Comparison of ENCODE assay signal across 10 cellular contexts in the genomic region with DNA sequence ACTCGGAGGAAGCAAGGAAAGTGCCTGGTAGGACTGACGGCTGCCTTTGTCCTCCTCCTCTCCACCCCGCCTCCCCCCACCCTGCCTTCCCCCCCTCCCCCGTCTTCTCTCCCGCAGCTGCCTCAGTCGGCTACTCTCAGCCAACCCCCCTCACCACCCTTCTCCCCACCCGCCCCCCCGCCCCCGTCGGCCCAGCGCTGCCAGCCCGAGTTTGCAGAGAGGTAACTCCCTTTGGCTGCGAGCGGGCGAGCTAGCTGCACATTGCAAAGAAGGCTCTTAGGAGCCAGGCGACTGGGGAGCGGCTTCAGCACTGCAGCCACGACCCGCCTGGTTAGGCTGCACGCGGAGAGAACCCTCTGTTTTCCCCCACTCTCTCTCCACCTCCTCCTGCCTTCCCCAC. TPM values are rescaled to one million over a fixed set of nuclear protein-coding genes. Genes with fewer than 3 reads are reported as not detected.
DNase-seq lines count a peak whose midpoint lies in the region; ATAC-seq, FAIRE-seq and TF ChIP-seq lines count a peak whose summit lies in the region.
"Had no signal": no experiment of that assay in that cellular context is flagged by ENCODE, and none has a peak within 500 bp of the region (broad histone marks: within the 10 kb centered on the region; RNA-seq: fewer than 3 reads in every experiment).

No MANE protein-coding gene starts in this region.

- DNase-seq in activated naive CD8-positive, alpha-beta T cell treated with anti-CD3 and anti-CD28 coated beads for 36 hours: no peak
- DNase-seq in dorsolateral prefrontal cortex (no peak), lower lobe of right lung (peak; percentile 34), small intestine (no peak), GM12891 (ENCODE audit: insufficient read length, low spot score) (no peak)
- no peak for DNase-seq in activated CD8-positive, alpha-beta memory T cell treated with anti-CD3 and anti-CD28 coated beads, Interleukin-2, amount 10 ng/mL, durations not matched to agents 7 days and 5 days
- DNase-seq: RPMI8226; stimulated activated CD4-positive, alpha-beta T cell treated with anti-CD3 and anti-CD28 coated beads, Interleukin-2, amount 100 ng/mL, for 48 hours had no signal

- H3K27me3 ChIP-seq in dorsolateral prefrontal cortex: peaks cover 0 to 68% (median 25%) of the 10 kb centered on the region in 45 donors
- no peaks in the 10 kb centered on the region for H3K27me3 ChIP-seq in lower lobe of right lung (ENCODE audit: low read depth)
- peaks cover 4 to 11% of the 10 kb centered on the region in 2 donors for H3K27me3 ChIP-seq in small intestine (ENCODE audit: control insufficient read depth in 2 of 2, insufficient read depth in 2 of 2, low read length in 2 of 2)

- peaks cover 12% of the 10 kb centered on the region for H3K27me3 Mint-ChIP-seq in activated naive CD8-positive, alpha-beta T cell
- peaks cover 43% of the 10 kb centered on the region for H3K27me3 Mint-ChIP-seq in activated naive CD8-positive, alpha-beta T cell treated with anti-CD3 and anti-CD28 coated beads for 36 hours
- H3K27me3 Mint-ChIP-seq in activated CD8-positive, alpha-beta memory T cell treated with anti-CD3 and anti-CD28 coated beads, Interleukin-2, amount 10 ng/mL, durations not matched to agents 7 days and 5 days: peaks cover 26% of the 10 kb centered on the region

- WGBS in urinary bladder: under 1% methylated on average over 20 of the region's 21 CpGs
- WGBS in small intestine, 3 donors: 1 to 30% (median 18%) methylated on average over 9 to 20 of the region's 21 CpGs

- no peak for TF ChIP-seq POLR2A in GM12891 (IDR thresholded peaks at IDR 0.05; ENCODE audit: low read depth, low read length)

- H3K36me3 ChIP-seq in lower lobe of right lung: no peaks in the 10 kb centered on the region
- no peaks in the 10 kb centered on the region for H3K36me3 ChIP-seq in urinary bladder (ENCODE audit: insufficient read depth)
- H3K36me3 ChIP-seq in small intestine (ENCODE audit: control insufficient read depth in 2 of 2, insufficient read depth in 2 of 2, low read length in 2 of 2): no peaks in the 10 kb centered on the region

- intact Hi-C loops in dorsolateral prefrontal cortex (cut with DNase I): no loop called here
- intact Hi-C loops in lower lobe of right lung (cut with DNase I): no loop called here

- H3K9me3 ChIP-seq in lower lobe of right lung (no peaks in the 10 kb centered on the region), small intestine (ENCODE audit: control insufficient read depth, low read depth) (no peaks in the 10 kb centered on the region)

- TF ChIP-seq CTCF in dorsolateral prefrontal cortex (IDR thresholded peaks at IDR 0.05 in 54 of 56, conservative IDR thresholded peaks at IDR 0.05 in 2 of 56; ENCODE audit: low read depth in 1 of 56, partially characterized antibody in 56 of 56): no peak
- no peak for TF ChIP-seq CTCF in lower lobe of right lung (IDR thresholded peaks at IDR 0.05)

- CTCF ChIA-PET in activated CD8-positive, alpha-beta memory T cell treated with anti-CD3 and anti-CD28 coated beads, Interleukin-2, amount 10 ng/mL, durations not matched to agents 7 days and 5 days (lab: Charles Lee): no interaction called here

- H3K4me1 ChIP-seq in lower lobe of right lung (no peaks in the 10 kb centered on the region), urinary bladder (ENCODE audit: insufficient read depth) (no peaks in the 10 kb centered on the region), small intestine (ENCODE audit: control insufficient read depth in 2 of 2, insufficient read depth in 1 of 2, low read depth in 1 of 2, low read length in 1 of 2) (no peaks in the 10 kb centered on the region)

- H3K9me3 Mint-ChIP-seq in activated naive CD8-positive, alpha-beta T cell (ENCODE audit: low read depth): no peaks in the 10 kb centered on the region
- H3K9me3 Mint-ChIP-seq in activated naive CD8-positive, alpha-beta T cell treated with anti-CD3 and anti-CD28 coated beads for 36 hours: no peaks in the 10 kb centered on the region
- H3K9me3 Mint-ChIP-seq in activated CD8-positive, alpha-beta memory T cell treated with anti-CD3 and anti-CD28 coated beads, Interleukin-2, amount 10 ng/mL, durations not matched to agents 7 days and 5 days (ENCODE audit: low read depth): no peaks in the 10 kb centered on the region

- H3K36me3 Mint-ChIP-seq in activated naive CD8-positive, alpha-beta T cell: no peaks in the 10 kb centered on the region
- H3K36me3 Mint-ChIP-seq in activated naive CD8-positive, alpha-beta T cell treated with anti-CD3 and anti-CD28 coated beads for 36 hours: no peaks in the 10 kb centered on the region
- no peaks in the 10 kb centered on the region for H3K36me3 Mint-ChIP-seq in activated CD8-positive, alpha-beta memory T cell treated with anti-CD3 and anti-CD28 coated beads, Interleukin-2, amount 10 ng/mL, durations not matched to agents 7 days and 5 days

- H3K27ac ChIP-seq in dorsolateral prefrontal cortex (no peak overlapping the region), lower lobe of right lung (no peak overlapping the region), urinary bladder (ENCODE audit: low read depth) (peak overlapping the region; percentile 38), small intestine (ENCODE audit: low read depth in 1 of 2, low read length in 1 of 2) (no peak overlapping the region)

- H3K4me1 Mint-ChIP-seq in activated naive CD8-positive, alpha-beta T cell (ENCODE audit: low read depth): peaks cover 7% of the 10 kb centered on the region
- H3K4me1 Mint-ChIP-seq in activated naive CD8-positive, alpha-beta T cell treated with anti-CD3 and anti-CD28 coated beads for 36 hours: peaks cover 4% of the 10 kb centered on the region
- no peaks in the 10 kb centered on the region for H3K4me1 Mint-ChIP-seq in activated CD8-positive, alpha-beta memory T cell treated with anti-CD3 and anti-CD28 coated beads, Interleukin-2, amount 10 ng/mL, durations not matched to agents 7 days and 5 days

- no peak for FAIRE-seq in small intestine (lab: Jason Lieb, UNC)
- FAIRE-seq in GM12891 (lab: Jason Lieb, UNC): no peak

- no peak overlapping the region for H3K27ac Mint-ChIP-seq in activated naive CD8-positive, alpha-beta T cell
- H3K27ac Mint-ChIP-seq in activated naive CD8-positive, alpha-beta T cell treated with anti-CD3 and anti-CD28 coated beads for 36 hours: no peak overlapping the region
- no peak overlapping the region for H3K27ac Mint-ChIP-seq in activated CD8-positive, alpha-beta memory T cell treated with anti-CD3 and anti-CD28 coated beads, Interleukin-2, amount 10 ng/mL, durations not matched to agents 7 days and 5 days

- peak overlapping the region; percentile 65 for H3K4me3 Mint-ChIP-seq in activated naive CD8-positive, alpha-beta T cell
- H3K4me3 Mint-ChIP-seq in activated naive CD8-positive, alpha-beta T cell treated with anti-CD3 and anti-CD28 coated beads for 36 hours: no peak overlapping the region
- H3K4me3 Mint-ChIP-seq in activated CD8-positive, alpha-beta memory T cell treated with anti-CD3 and anti-CD28 coated beads, Interleukin-2, amount 10 ng/mL, durations not matched to agents 7 days and 5 days: no peak overlapping the region

- H3K4me3 ChIP-seq in dorsolateral prefrontal cortex: peak overlapping the region in 56 of 59 donors; percentile 4 to 70 (median 46)
- H3K4me3 ChIP-seq in lower lobe of right lung: peak overlapping the region; percentile 50
- H3K4me3 ChIP-seq in urinary bladder (ENCODE audit: low read depth, low read length): peak overlapping the region; percentile 60
- H3K4me3 ChIP-seq in small intestine (ENCODE audit: low read depth in 1 of 2, low read length in 2 of 2): no peak overlapping the region

- ATAC-seq in lower lobe of right lung: peak; percentile 43 to 52
- no peak for ATAC-seq in activated CD8-positive, alpha-beta memory T cell treated with anti-CD3 and anti-CD28 coated beads, Interleukin-2, amount 10 ng/mL, durations not matched to agents 7 days and 5 days

TF ChIP-seq in GM12891, 5 proteins besides CTCF, POLR2A, EP300 and RAD21:
- no peak for TF ChIP-seq POU2F2 (IDR thresholded peaks at IDR 0.05; ENCODE audit: low read depth, low read length)
- TF ChIP-seq SPI1 (IDR thresholded peaks at IDR 0.05; ENCODE audit: low read depth, low read length): no peak
- TF ChIP-seq POLR2AphosphoS5 (IDR thresholded peaks at IDR 0.05; ENCODE audit: low read depth, low read length): no peak
- TF ChIP-seq PAX5 (IDR thresholded peaks at IDR 0.05; ENCODE audit: insufficient read depth, low read length, severe bottlenecking): no peak
- no peak for TF ChIP-seq TAF1 (IDR thresholded peaks at IDR 0.05; ENCODE audit: low read depth, low read length)
TF ChIP-seq in GM12891: peak in this region for 0.

RNA-seq across cellular contexts. Expression of gene AR, which starts 0.5 kb away (rescaled TPM):
- total RNA-seq in activated naive CD8-positive, alpha-beta T cell treated with anti-CD3 and anti-CD28 coated beads for 36 hours: not detected
- total RNA-seq in dorsolateral prefrontal cortex (1 to 10 TPM; 1.5 to 7.5 (median 3.5) TPM), lower lobe of right lung (5.0 TPM), urinary bladder (25.1 TPM)
- polyA plus RNA-seq in urinary bladder (4.8 TPM), small intestine (under 1 TPM in 1 of 3 donors, not detected in 2; 0.66 TPM)
- total RNA-seq in activated CD8-positive, alpha-beta memory T cell treated with anti-CD3 and anti-CD28 coated beads, Interleukin-2, amount 10 ng/mL, durations not matched to agents 7 days and 5 days: under 1 TPM in 1 of 2 experiments, not detected in 1; 0.06 TPM
- polyA plus RNA-seq in GM12891 (2012; ENCODE audit: low read depth, missing spikeins): not detected

Comparison
In these comparisons a context has a peak if more than half of its experiments do, and no peak if none do; other contexts are left out.
1. H3K4me3 ChIP-seq: peak in dorsolateral prefrontal cortex (56 of 59), lower lobe of right lung (single experiment) and urinary bladder (single experiment); none in small intestine (0 of 2).